14 cellular contexts compared by ENCODE assay signal in the genomic region with DNA sequence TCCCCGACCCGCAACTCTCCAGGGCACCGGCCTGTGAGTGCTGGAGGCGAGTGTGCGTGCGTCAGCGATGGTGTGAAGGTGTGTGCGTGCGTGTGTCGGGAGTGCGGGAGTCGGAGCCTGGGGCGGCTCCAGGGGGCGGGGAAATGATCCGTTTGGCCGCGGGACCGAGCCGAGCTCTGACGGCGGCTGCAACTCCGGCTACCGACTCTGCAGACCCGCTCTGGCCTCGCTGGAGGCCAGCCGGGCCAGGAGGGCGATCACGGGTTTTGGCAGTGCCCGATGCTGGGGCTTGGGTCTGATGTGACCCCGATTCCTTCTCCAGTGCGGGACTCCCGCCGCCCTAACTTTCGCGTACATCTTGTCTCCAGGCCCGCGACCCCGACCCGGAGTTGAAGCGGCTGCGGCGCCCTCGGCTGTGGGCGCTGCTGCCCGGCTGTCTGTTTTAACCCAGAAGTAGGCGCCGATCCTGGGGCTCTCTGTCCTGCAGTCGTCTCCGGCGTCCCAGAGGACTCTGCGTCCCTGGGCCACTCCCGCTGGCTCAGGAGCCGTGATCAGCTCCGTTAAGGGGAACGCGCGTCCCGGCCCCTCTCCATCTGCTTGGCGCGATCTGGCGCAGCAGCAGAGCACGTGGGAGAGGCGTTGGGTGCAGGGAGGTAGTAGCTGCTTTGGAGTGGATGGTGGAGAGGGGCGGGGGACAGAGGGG. TPM values are rescaled to one million over a fixed set of nuclear protein-coding genes. Genes with fewer than 3 reads are reported as not detected.
DNase-seq lines count a peak whose midpoint lies in the region; FAIRE-seq and TF ChIP-seq lines count a peak whose summit lies in the region.
"Had no signal": no experiment of that assay in that cellular context is flagged by ENCODE, and none has a peak within 500 bp of the region (broad histone marks: within the 10 kb centered on the region; RNA-seq: fewer than 3 reads in every experiment).

No MANE protein-coding gene starts in this region.

- no peaks in the 10 kb centered on the region for H3K36me3 Mint-ChIP-seq in osteocyte (ENCODE audit: unreplicated experiment)
- H3K36me3 Mint-ChIP-seq in HFFc6 (ENCODE audit: low read depth) = no peaks in the 10 kb centered on the region
- H3K36me3 Mint-ChIP-seq: CD4-positive, CD25-positive, alpha-beta regulatory T cell had no signal

- no peaks in the 10 kb centered on the region for H3K9me1 ChIP-seq in endothelial cell of umbilical vein (replicated peaks; ENCODE audit: control insufficient read depth, extremely low read depth, insufficient read depth, low read length)

- H2AFZ ChIP-seq in endothelial cell of umbilical vein (ENCODE audit: low read depth, low read length) = no peak overlapping the region

- dilution Hi-C loops in endothelial cell of umbilical vein (cut with MboI; ENCODE audit: extremely low pct_ligation_motif_present, low sequenced_read_pairs) = no loop called here

- H3K4me3 Mint-ChIP-seq in osteocyte (ENCODE audit: unreplicated experiment) = peak overlapping the region; percentile 14
- no peak overlapping the region for H3K4me3 Mint-ChIP-seq in HFFc6
- H3K4me3 Mint-ChIP-seq: CD4-positive, CD25-positive, alpha-beta regulatory T cell had no signal

- TF ChIP-seq CTCF in endothelial cell of umbilical vein (IDR thresholded peaks at IDR 0.05; ENCODE audit: extremely low read depth in 1 of 2, insufficient read depth in 1 of 2, low read depth in 1 of 2, low read length in 2 of 2) = no peak
- no peak for TF ChIP-seq CTCF in osteocyte (IDR thresholded peaks at IDR 0.05)
- no peak for TF ChIP-seq CTCF in HFFc6 (IDR thresholded peaks at IDR 0.05)
- TF ChIP-seq CTCF in GM13976 (IDR thresholded peaks at IDR 0.05; ENCODE audit: borderline replicate concordance, control extremely low read depth, extremely low read depth, insufficient read depth, missing control alignments) = no peak

- H3K4me3 ChIP-seq in BLaER1 treated with 17β-estradiol and CSF1 and Interleukin-3, amounts not matched to agents 10 nM and 100 nM = peak overlapping the region; percentile 54 to 71 (median 60)
- H3K4me3 ChIP-seq in endothelial cell of umbilical vein (replicated peaks in 1 of 3; ENCODE audit: insufficient read depth in 1 of 3, low read depth in 1 of 3, low read length in 3 of 3) = no peak overlapping the region

- DNase-seq in NCI-H2171 (lab: John Stamatoyannopoulos, UW) (peak; percentile 61), endothelial cell of umbilical vein (ENCODE audit: low read depth, low spot score) (no peak), osteocyte (ENCODE audit: extremely low spot score, unreplicated experiment) (no peak), NCI-H774 (lab: John Stamatoyannopoulos, UW) (no peak), HFFc6 (no peak), GM13976 (ENCODE audit: low spot score) (no peak)
- DNase-seq in activated CD8-positive, alpha-beta memory T cell treated with anti-CD3 and anti-CD28 coated beads for 24 hours = no peak
- DNase-seq: activated naive CD4-positive, alpha-beta T cell; CD4-positive, CD25-positive, alpha-beta regulatory T cell; effector CD8-positive, alpha-beta T cell had no signal

- no peak overlapping the region for H3K27ac ChIP-seq in BLaER1 treated with 17β-estradiol and CSF1 and Interleukin-3, amounts not matched to agents 10 nM and 100 nM
- H3K27ac ChIP-seq in endothelial cell of umbilical vein (ENCODE audit: insufficient read depth, low read depth, low read length) = no peak overlapping the region
- H3K27ac ChIP-seq: KMS-11, ovary had no signal

- H3K9me3 Mint-ChIP-seq in osteocyte (ENCODE audit: unreplicated experiment) (no peaks in the 10 kb centered on the region), HFFc6 (no peaks in the 10 kb centered on the region)

- H3K4me1 ChIP-seq in BLaER1 treated with 17β-estradiol and CSF1 and Interleukin-3, amounts not matched to agents 10 nM and 100 nM = peaks cover 20 to 44% (median 32%) of the 10 kb centered on the region in 10 experiments
- no peaks in the 10 kb centered on the region for H3K4me1 ChIP-seq in endothelial cell of umbilical vein (ENCODE audit: control insufficient read depth, extremely low read depth, insufficient read depth, low read length)

- TF ChIP-seq POLR2A in endothelial cell of umbilical vein (IDR thresholded peaks at IDR 0.05; ENCODE audit: low read depth, low read length) = no peak

- no TSS peak for BruUV-seq in endothelial cell of umbilical vein (replicated peaks; lab: Mats Ljungman, UMichigan)

- peaks cover 0 to 26% (median 19%) of the 10 kb centered on the region in 11 experiments; a peak in 12 of 22 replicates for H3K9me3 ChIP-seq in BLaER1 treated with 17β-estradiol and CSF1 and Interleukin-3, amounts not matched to agents 10 nM and 100 nM (replicated peaks in 1 of 11)
- H3K9me3 ChIP-seq in endothelial cell of umbilical vein (replicated peaks; ENCODE audit: control insufficient read depth, insufficient read depth, low read length) = no peaks in the 10 kb centered on the region
- H3K9me3 ChIP-seq: ovary had no signal

- in situ Hi-C loops in GM13976 (cut with MboI; ENCODE audit: low sequenced_read_pairs, unreplicated experiment) = no loop called here

- no peaks in the 10 kb centered on the region for H3K79me2 ChIP-seq in endothelial cell of umbilical vein (ENCODE audit: control insufficient read depth, insufficient read depth, low read length)

- CTCF ChIA-PET in endothelial cell of umbilical vein (lab: Charles Lee) = no interaction called here

- no peak overlapping the region for H3K27ac Mint-ChIP-seq in osteocyte (ENCODE audit: unreplicated experiment)
- no peak overlapping the region for H3K27ac Mint-ChIP-seq in HFFc6
- H3K27ac Mint-ChIP-seq: CD4-positive, CD25-positive, alpha-beta regulatory T cell had no signal

- H3K4me1 Mint-ChIP-seq in osteocyte (ENCODE audit: unreplicated experiment) (peaks cover 6% of the 10 kb centered on the region), HFFc6 (ENCODE audit: low read depth) (no peaks in the 10 kb centered on the region)

- peak overlapping the region; percentile 82 to 92 (median 87) for H3K4me2 ChIP-seq in BLaER1 treated with 17β-estradiol and CSF1 and Interleukin-3, amounts not matched to agents 10 nM and 100 nM
- H3K4me2 ChIP-seq in endothelial cell of umbilical vein (ENCODE audit: insufficient read depth, low read length) = no peak overlapping the region
- H3K4me2 ChIP-seq: KMS-11 had no signal

- peaks cover 61 to 80% (median 77%) of the 10 kb centered on the region in 11 experiments for H3K27me3 ChIP-seq in BLaER1 treated with 17β-estradiol and CSF1 and Interleukin-3, amounts not matched to agents 10 nM and 100 nM
- peaks cover 34 to 44% of the 10 kb centered on the region in 2 experiments for H3K27me3 ChIP-seq in endothelial cell of umbilical vein (ENCODE audit: control insufficient read depth in 2 of 2, insufficient read depth in 2 of 2, low read length in 2 of 2)
- H3K27me3 ChIP-seq: ovary had no signal

- peaks cover 0 to 32% (median 24%) of the 10 kb centered on the region in 11 experiments; a peak in 15 of 22 replicates for H4K20me1 ChIP-seq in BLaER1 treated with 17β-estradiol and CSF1 and Interleukin-3, amounts not matched to agents 10 nM and 100 nM
- H4K20me1 ChIP-seq in endothelial cell of umbilical vein (replicated peaks; ENCODE audit: control insufficient read depth, extremely low read depth, insufficient read depth, low read length) = no peaks in the 10 kb centered on the region

- POLR2A ChIA-PET in endothelial cell of umbilical vein (lab: Charles Lee) = no interaction called here

- no peak for FAIRE-seq in endothelial cell of umbilical vein (lab: Jason Lieb, UNC)
- FAIRE-seq: keratinocyte had no signal

- H3K27me3 Mint-ChIP-seq in osteocyte (ENCODE audit: unreplicated experiment) (peaks cover 56% of the 10 kb centered on the region), HFFc6 (ENCODE audit: insufficient read depth) (peaks cover 29% of the 10 kb centered on the region)

- no peak overlapping the region for H3K9ac ChIP-seq in BLaER1 treated with 17β-estradiol and CSF1 and Interleukin-3, amounts not matched to agents 10 nM and 100 nM
- H3K9ac ChIP-seq in endothelial cell of umbilical vein (replicated peaks; ENCODE audit: extremely low read depth, insufficient read depth, low read length) = no peak overlapping the region
- H3K9ac ChIP-seq: KMS-11 had no signal

- no peaks in the 10 kb centered on the region for H3K36me3 ChIP-seq in BLaER1 treated with 17β-estradiol and CSF1 and Interleukin-3, amounts not matched to agents 10 nM and 100 nM
- H3K36me3 ChIP-seq in endothelial cell of umbilical vein (ENCODE audit: control insufficient read depth in 2 of 2, extremely low read depth in 1 of 2, insufficient read depth in 2 of 2, low read length in 2 of 2) = no peaks in the 10 kb centered on the region
- H3K36me3 ChIP-seq: ovary had no signal

- intact Hi-C loops in endothelial cell of umbilical vein (cut with micrococcal nuclease) = loop anchor here (5.0 kb wide), 1 partner anchor 186 kb away; no protein-coding TSS in a partner anchor

TF ChIP-seq in endothelial cell of umbilical vein, 7 proteins besides CTCF, POLR2A, EP300 and RAD21:
- TF ChIP-seq FOS (IDR thresholded peaks at IDR 0.05; ENCODE audit: borderline replicate concordance, insufficient read depth, low read length) = no peak
- TF ChIP-seq EZH2 (IDR thresholded peaks at IDR 0.05; ENCODE audit: borderline replicate concordance, low read depth, low read length, severe bottlenecking) = peak; percentile 96
- no peak for TF ChIP-seq POLR2AphosphoS5 (IDR thresholded peaks at IDR 0.05; ENCODE audit: insufficient read depth, low read depth, low read length)

RNA-seq across cellular contexts. Expression of gene CHST8, which starts 1.2 kb away (rescaled TPM):
- not detected in 2 replicates for total RNA-seq in endothelial cell of umbilical vein
- polyA plus RNA-seq in endothelial cell of umbilical vein = 0.11 TPM in 1 of 2 replicates, not detected in the other
- 0.04 TPM in 1 of 2 replicates, not detected in the other for polyA plus RNA-seq in endothelial cell of umbilical vein (2011; cell fraction: cytosol; rRNA removed)
- not detected in 2 replicates for polyA plus RNA-seq in endothelial cell of umbilical vein (2011; cell fraction: nucleus; rRNA removed)
- polyA plus RNA-seq in endothelial cell of umbilical vein (2012) = 0.17 and 0.25 TPM in 2 replicates
- polyA minus RNA-seq in endothelial cell of umbilical vein = not detected in 2 replicates
- polyA minus RNA-seq in endothelial cell of umbilical vein (2011; cell fraction: cytosol; rRNA and poly(A)+ RNA removed) = not detected
- polyA minus RNA-seq in endothelial cell of umbilical vein (2011; cell fraction: nucleus; rRNA and poly(A)+ RNA removed) = not detected in 2 replicates
- total RNA-seq in osteocyte = 0.35 TPM in 1 of 2 replicates, not detected in the other
- not detected for total RNA-seq in HFFc6 (2021; fragmentation: NEBNext Ultra II Directional; extraction: Animal tissue kit (Norgen Biotek cat#: 25700))
- polyA plus RNA-seq: CD4-positive, CD25-positive, alpha-beta regulatory T cell; keratinocyte had no signal

Comparison
In these comparisons a context has a peak if more than half of its experiments do, and no peak if none do; other contexts are left out.
1. H3K4me3 ChIP-seq: peak in BLaER1 treated with 17β-estradiol and CSF1 and Interleukin-3, amounts not matched to agents 10 nM and 100 nM (10 of 10); none in endothelial cell of umbilical vein (0 of 3).